ENCODE assay signal across 14 cellular contexts in genomic region chr10:24255907-24256306, GRCh38. TPM values are rescaled to one million over a fixed set of nuclear protein-coding genes. Genes with fewer than 3 reads are reported as not detected.
DNase-seq lines count a peak whose midpoint lies in the region; ATAC-seq, FAIRE-seq and TF ChIP-seq lines count a peak whose summit lies in the region.
"Had no signal": no experiment of that assay in that cellular context is flagged by ENCODE, and none has a peak within 500 bp of the region (broad histone marks: within the 10 kb centered on the region; RNA-seq: fewer than 3 reads in every experiment).

No MANE protein-coding gene starts in this region.

- peak; percentile 83 for ATAC-seq in Right ventricle myocardium inferior

- POLR2A ChIA-PET in OCI-LY7 (lab: Charles Lee): no interaction called here

- intact Hi-C loops in Right ventricle myocardium inferior (cut with DNase I) (loop anchor here (5.0 kb wide), 2 partner anchors 39 to 51 kb away; no protein-coding TSS in a partner anchor), cardiac septum (cut with DNase I) (loop anchor here (5.0 kb wide), 1 partner anchor 44 kb away; no protein-coding TSS in a partner anchor), breast epithelium (cut with DNase I; ENCODE audit: low total_unique reads) (no loop called here), OCI-LY7 (cut with micrococcal nuclease; ENCODE audit: unreplicated experiment) (no loop called here)

- no TSS peak for BruUV-seq in OCI-LY7 (replicated peaks; lab: Mats Ljungman, UMichigan)

- H3K27me3 ChIP-seq in breast epithelium: no peaks in the 10 kb centered on the region
- H3K27me3 ChIP-seq in keratinocyte (ENCODE audit: control insufficient read depth, extremely low read depth, insufficient read depth, low read length): no peaks in the 10 kb centered on the region

- H3K9me2 ChIP-seq in OCI-LY7 (ENCODE audit: insufficient read depth, low read length): no peaks in the 10 kb centered on the region

- peaks cover 11 to 27% of the 10 kb centered on the region in 2 donors for H3K4me1 ChIP-seq in breast epithelium
- peaks cover 47% of the 10 kb centered on the region for H3K4me1 ChIP-seq in keratinocyte (ENCODE audit: control insufficient read depth, extremely low read depth, insufficient read depth, low read length)
- no peaks in the 10 kb centered on the region for H3K4me1 ChIP-seq in OCI-LY7 (ENCODE audit: insufficient read depth, low read length, poor library complexity, severe bottlenecking)

- H3K4me2 ChIP-seq in keratinocyte (ENCODE audit: control insufficient read depth, extremely low read depth, insufficient read depth, low read depth, low read length) (peak overlapping the region; percentile 98), OCI-LY7 (ENCODE audit: low read length) (no peak overlapping the region)

- DNase-seq in Right ventricle myocardium inferior (ENCODE audit: missing footprints) (peak; percentile 66), cardiac septum (ENCODE audit: low spot score) (no peak), breast epithelium (ENCODE audit: low spot score in 2 of 2) (peak; percentile 65 to 91), keratinocyte (ENCODE audit: low read depth, low spot score) (peak; percentile 98), urothelium cell line (ENCODE audit: low spot score) (peak; percentile 54), SKM-1 treated with dmso at 0.1 percent for 144 hours (lab: John Stamatoyannopoulos, UW; ENCODE audit: unreplicated experiment) (no peak), OCI-LY7 (ENCODE audit: low spot score) (no peak), retina (no peak)
- DNase-seq: activated CD4-positive, alpha-beta T cell treated with anti-CD3 and anti-CD28 coated beads, Interleukin-2, amount 50 U/mL, for 4 hours; activated naive CD8-positive, alpha-beta T cell treated with anti-CD3 and anti-CD28 coated beads, Interleukin-2, amount 10 ng/mL, durations not matched to agents 7 days and 5 days; NCI-H2227 treated with DMSO at 0.1 percent for 48 hours; small intestine had no signal

- H3K27ac ChIP-seq in breast epithelium (peak overlapping the region; percentile 94 to 97), keratinocyte (ENCODE audit: control insufficient read depth, insufficient read depth, low read length) (peak overlapping the region; percentile 99), OCI-LY7 (ENCODE audit: low read depth, low read length, poor library complexity, severe bottlenecking) (no peak overlapping the region)
- H3K27ac ChIP-seq: SK-N-MC had no signal

- H3K36me3 ChIP-seq in breast epithelium (no peaks in the 10 kb centered on the region), keratinocyte (ENCODE audit: control insufficient read depth in 2 of 2, extremely low read depth in 1 of 2, insufficient read depth in 2 of 2, low read length in 2 of 2) (peaks cover 0 to 3% of the 10 kb centered on the region in 2 experiments), OCI-LY7 (ENCODE audit: insufficient read depth, low read length) (no peaks in the 10 kb centered on the region)

- no peak for TF ChIP-seq POLR2A in breast epithelium (IDR thresholded peaks at IDR 0.05)

- FAIRE-seq in keratinocyte (lab: Jason Lieb, UNC) (peak; percentile 94), urothelium cell line (lab: Jason Lieb, UNC) (no peak)
- FAIRE-seq: G401.6, small intestine had no signal

- TF ChIP-seq CTCF in breast epithelium (IDR thresholded peaks at IDR 0.05): no peak
- TF ChIP-seq CTCF in keratinocyte (optimal IDR thresholded peaks at IDR 0.05 in 1 of 3, IDR thresholded peaks at IDR 0.05 in 1 of 3, conservative IDR thresholded peaks at IDR 0.05 in 1 of 3; ENCODE audit: extremely low read depth in 1 of 3, insufficient read depth in 2 of 3, low read length in 3 of 3): no peak
- TF ChIP-seq CTCF in OCI-LY7 (conservative IDR thresholded peaks at IDR 0.05; ENCODE audit: low read length): no peak

- H3K9me3 ChIP-seq in breast epithelium (no peaks in the 10 kb centered on the region), keratinocyte (ENCODE audit: control insufficient read depth, low read depth, low read length) (no peaks in the 10 kb centered on the region), OCI-LY7 (ENCODE audit: low read length) (no peaks in the 10 kb centered on the region)

- H3K79me2 ChIP-seq in keratinocyte (ENCODE audit: control insufficient read depth, insufficient read depth, low read length) (peaks cover 32% of the 10 kb centered on the region), OCI-LY7 (ENCODE audit: insufficient read depth, low read depth, low read length) (no peaks in the 10 kb centered on the region)

- H3K4me3 ChIP-seq in breast epithelium (peak overlapping the region in 2 of 3 donors; percentile 39 to 60), keratinocyte (ENCODE audit: control insufficient read depth in 2 of 3, extremely low read depth in 1 of 3, insufficient read depth in 2 of 3, low read depth in 1 of 3, low read length in 3 of 3) (peak overlapping the region; percentile 59 to 97 (median 90)), OCI-LY7 (ENCODE audit: low read depth, low read length, poor library complexity, severe bottlenecking) (no peak overlapping the region)
- H3K4me3 ChIP-seq: SK-N-MC had no signal

- no peaks in the 10 kb centered on the region for H4K20me1 ChIP-seq in keratinocyte (ENCODE audit: control insufficient read depth, extremely low read depth, insufficient read depth, low read length)
- no peaks in the 10 kb centered on the region for H4K20me1 ChIP-seq in OCI-LY7 (ENCODE audit: insufficient read depth, low read length)

- H3K9ac ChIP-seq in keratinocyte (ENCODE audit: control insufficient read depth, extremely low read depth, insufficient read depth, low read length): peak overlapping the region; percentile 99

- dilution Hi-C loops in keratinocyte (cut with MboI; ENCODE audit: extremely low pct_ligation_motif_present, low sequenced_read_pairs): no loop called here

- H2AFZ ChIP-seq in keratinocyte (ENCODE audit: control insufficient read depth, low read length) (no peak overlapping the region), OCI-LY7 (ENCODE audit: low read length) (no peak overlapping the region)

- H3K9me1 ChIP-seq in keratinocyte (ENCODE audit: control insufficient read depth, extremely low read depth, insufficient read depth, low read length): no peaks in the 10 kb centered on the region

- CTCF ChIA-PET in OCI-LY7 (lab: Charles Lee; ENCODE audit: unreplicated experiment): no interaction called here

RNA-seq across cellular contexts. Expression of gene KIAA1217, which starts 47.0 kb away (rescaled TPM):
- total RNA-seq in Right ventricle myocardium inferior (45.0 TPM), cardiac septum (24.0 TPM), breast epithelium (100 to 1,000 TPM in 1 of 3 donors, 10 to 100 TPM in 2; 19.7 to 154 (median 83.6) TPM), OCI-LY7 (2022) (not detected in 2 replicates)
- polyA plus RNA-seq in keratinocyte: 8.0 to 12.6 TPM (median 10.4 TPM) in 3 replicates
- 23.1 TPM for polyA plus RNA-seq in keratinocyte (2011; ENCODE audit: low read depth)
- 7.7 and 9.0 TPM in 2 replicates for polyA plus RNA-seq in keratinocyte (2011; cell fraction: cytosol; rRNA removed)
- polyA plus RNA-seq in keratinocyte (2011; cell fraction: nucleus; rRNA removed): 50.6 and 52.0 TPM in 2 replicates
- polyA plus RNA-seq in keratinocyte (2012; ENCODE audit: low replicate concordance): 11.9 and 14.5 TPM in 2 replicates
- 18.5 to 31.6 TPM (median 27.2 TPM) in 3 replicates for polyA minus RNA-seq in keratinocyte
- polyA minus RNA-seq in keratinocyte (2011; cell fraction: cytosol; rRNA and poly(A)+ RNA removed): 9.4 TPM
- 25.2 and 61.7 TPM in 2 replicates for polyA minus RNA-seq in keratinocyte (2011; cell fraction: nucleus; rRNA and poly(A)+ RNA removed)
- not detected in 2 replicates for total RNA-seq in OCI-LY7 (2014; rRNA removed; shearing (Covaris generic))

Comparison
In these comparisons a context has a peak if more than half of its experiments do, and no peak if none do; other contexts are left out.
1. DNase-seq: peak in Right ventricle myocardium inferior (single experiment), breast epithelium (2 of 2), keratinocyte (single experiment) and urothelium cell line (single experiment); none in cardiac septum (single experiment), SKM-1 treated with dmso at 0.1 percent for 144 hours (single experiment), OCI-LY7 (single experiment) and retina (single experiment).
2. RNA of gene KIAA1217, which starts 47.0 kb away (total RNA-seq): 19.7 to 154 TPM in breast epithelium, 45.0 TPM in Right ventricle myocardium inferior (single experiment) and 24.0 TPM in cardiac septum (single experiment); not detected in OCI-LY7; every median in the first group is over 10 times any median in the second.
3. intact Hi-C loops: an anchor here in Right ventricle myocardium inferior (5.0 kb wide) and cardiac septum (5.0 kb wide); none called in breast epithelium and OCI-LY7.